In genomic region chr9:94718936-94719335, GRCh38 we compare ENCODE assay signal across 23 cellular contexts. TPM values are rescaled to one million over a fixed set of nuclear protein-coding genes. Genes with fewer than 3 reads are reported as not detected.
A peak's percentile ranks its signal among the peaks of the same experiment; 100 is the strongest.
DNase-seq lines count a peak whose midpoint lies in the region; ATAC-seq, FAIRE-seq and TF ChIP-seq lines count a peak whose summit lies in the region.
"Had no signal": no experiment of that assay in that cellular context is flagged by ENCODE, and none has a peak within 500 bp of the region (broad histone marks: within the 10 kb centered on the region; RNA-seq: fewer than 3 reads in every experiment).

No MANE protein-coding gene starts in this region.

- whole genome bisulfite sequencing in trophoblast cell (ENCODE audit: extremely low coverage, insufficient coverage, insufficient read length), result no CpG with 5 or more reads among the region's 1 CpG

- TF ChIP-seq POLR2A in H54 (IDR thresholded peaks at IDR 0.05; ENCODE audit: low read depth, low read length), result no peak
- no peak for TF ChIP-seq POLR2A in uterus (IDR thresholded peaks at IDR 0.05)

- no peaks in the 10 kb centered on the region for H3K27me3 ChIP-seq in astrocyte (ENCODE audit: insufficient read depth, low read length)
- H3K27me3 ChIP-seq in trophoblast cell (ENCODE audit: insufficient read depth, low read length), result no peaks in the 10 kb centered on the region
- H3K27me3 ChIP-seq in uterus, result no peaks in the 10 kb centered on the region
- H3K27me3 ChIP-seq: MG63 had no signal

- FAIRE-seq in H54 (lab: Jason Lieb, UNC) (peak; percentile 36), astrocyte (lab: Jason Lieb, UNC) (no peak)
- FAIRE-seq: A204.1, GM19239 had no signal

- no peak for ATAC-seq in natural killer cell treated with Interleukin-12 subunit alpha and Interleukin-12 subunit beta and Interleukin-15 and Interleukin-18, amount 100 ng/mL, for 72 hours

- peak overlapping the region; percentile 20 for H3K27ac Mint-ChIP-seq in astrocyte (ENCODE audit: unreplicated experiment)
- H3K27ac Mint-ChIP-seq in natural killer cell treated with Interleukin-12 subunit alpha and Interleukin-12 subunit beta and Interleukin-15 and Interleukin-18, amount 100 ng/mL, for 72 hours, result no peak overlapping the region
- H3K27ac Mint-ChIP-seq: CD8-positive, alpha-beta memory T cell had no signal

- no peak overlapping the region for H2BK120ac ChIP-seq in trophoblast cell (ENCODE audit: insufficient read depth, low read length, poor library complexity)

- no peak overlapping the region for H2AFZ ChIP-seq in astrocyte (ENCODE audit: low read depth, low read length)
- H2AFZ ChIP-seq in trophoblast cell (ENCODE audit: insufficient read depth, low read length, poor library complexity), result no peak overlapping the region

- H4K12ac ChIP-seq in trophoblast cell (ENCODE audit: low read depth, low read length), result no peak overlapping the region

- TF ChIP-seq CTCF in astrocyte (IDR thresholded peaks at IDR 0.05; ENCODE audit: insufficient read depth, low read depth, low read length) (no peak), uterus (IDR thresholded peaks at IDR 0.05) (no peak)

- H2AK5ac ChIP-seq in trophoblast cell (ENCODE audit: low read length), result no peak overlapping the region

- intact Hi-C loops in uterus (cut with DNase I; ENCODE audit: low total_unique reads), result no loop called here

- H3K23ac ChIP-seq in trophoblast cell (ENCODE audit: low read length), result no peak overlapping the region

- H3K27ac ChIP-seq in astrocyte (ENCODE audit: low read depth, low read length), result no peak overlapping the region
- peak overlapping the region; percentile 90 for H3K27ac ChIP-seq in epithelial cell of prostate
- H3K27ac ChIP-seq in trophoblast cell (ENCODE audit: low read depth, low read length), result no peak overlapping the region
- no peak overlapping the region for H3K27ac ChIP-seq in uterus
- H3K27ac ChIP-seq: C4-2B, SK-N-MC had no signal

- no peak overlapping the region for H4K8ac ChIP-seq in trophoblast cell (ENCODE audit: low read depth, low read length)

- H3K4me2 ChIP-seq in astrocyte (ENCODE audit: low read length), result no peak overlapping the region
- no peak overlapping the region for H3K4me2 ChIP-seq in trophoblast cell (ENCODE audit: low read length)

- no peaks in the 10 kb centered on the region for H3K79me1 ChIP-seq in trophoblast cell (ENCODE audit: low read length)

- no peak overlapping the region for H2BK5ac ChIP-seq in trophoblast cell (ENCODE audit: low read depth, low read length, poor library complexity)

- no peak overlapping the region for H3K18ac ChIP-seq in trophoblast cell (ENCODE audit: low read length)

- H3K4me3 ChIP-seq in astrocyte (ENCODE audit: insufficient read depth, low read depth, low read length) (no peak overlapping the region), trophoblast cell (ENCODE audit: low read depth, low read length) (no peak overlapping the region), uterus (no peak overlapping the region)
- H3K4me3 ChIP-seq: MG63, SK-N-MC had no signal

- H3K4me1 Mint-ChIP-seq in astrocyte (ENCODE audit: low read depth, unreplicated experiment), result peaks cover 9% of the 10 kb centered on the region
- no peaks in the 10 kb centered on the region for H3K4me1 Mint-ChIP-seq in natural killer cell treated with Interleukin-12 subunit alpha and Interleukin-12 subunit beta and Interleukin-15 and Interleukin-18, amount 100 ng/mL, for 72 hours (ENCODE audit: low read depth in 2 of 2)
- H3K4me1 Mint-ChIP-seq: CD8-positive, alpha-beta memory T cell had no signal

- no peaks in the 10 kb centered on the region for H4K20me1 ChIP-seq in astrocyte (ENCODE audit: insufficient read depth, low read length)

- H3K4me1 ChIP-seq in astrocyte (ENCODE audit: insufficient read depth, low read length), result no peaks in the 10 kb centered on the region
- H3K4me1 ChIP-seq in trophoblast cell (ENCODE audit: control insufficient read depth in 1 of 2, insufficient read depth in 2 of 2, low read length in 2 of 2), result peaks cover 3 to 7% of the 10 kb centered on the region in 2 experiments
- H3K4me1 ChIP-seq in uterus, result no peaks in the 10 kb centered on the region

- no peak overlapping the region for H3K4me3 Mint-ChIP-seq in astrocyte (ENCODE audit: unreplicated experiment)
- H3K4me3 Mint-ChIP-seq in natural killer cell treated with Interleukin-12 subunit alpha and Interleukin-12 subunit beta and Interleukin-15 and Interleukin-18, amount 100 ng/mL, for 72 hours, result no peak overlapping the region
- H3K4me3 Mint-ChIP-seq: CD8-positive, alpha-beta memory T cell had no signal

- H3K14ac ChIP-seq in trophoblast cell (ENCODE audit: low read length), result no peak overlapping the region

- H3K4ac ChIP-seq in trophoblast cell (ENCODE audit: low read depth, low read length), result no peak overlapping the region

- peaks cover 1% of the 10 kb centered on the region for H3K36me3 Mint-ChIP-seq in astrocyte (ENCODE audit: low read depth, unreplicated experiment)
- H3K36me3 Mint-ChIP-seq in natural killer cell treated with Interleukin-12 subunit alpha and Interleukin-12 subunit beta and Interleukin-15 and Interleukin-18, amount 100 ng/mL, for 72 hours, result no peaks in the 10 kb centered on the region

- H3K79me2 ChIP-seq in astrocyte (ENCODE audit: insufficient read depth, low read length), result no peaks in the 10 kb centered on the region
- no peaks in the 10 kb centered on the region for H3K79me2 ChIP-seq in trophoblast cell (ENCODE audit: control insufficient read depth, insufficient read depth, low read length, poor library complexity)

- H3K9me3 ChIP-seq in astrocyte (ENCODE audit: insufficient read depth, low read depth, low read length) (no peaks in the 10 kb centered on the region), trophoblast cell (ENCODE audit: insufficient read depth, low read depth, low read length) (no peaks in the 10 kb centered on the region), uterus (no peaks in the 10 kb centered on the region)
- H3K9me3 ChIP-seq: MG63 had no signal

- DNase-seq in H54 (ENCODE audit: insufficient read length, low spot score) (no peak), astrocyte (ENCODE audit: low read depth) (no peak), epithelial cell of prostate (ENCODE audit: low read depth, low spot score) (no peak), trophoblast cell (peak; percentile 71 to 84), NOMO-1 treated with dmso at 0.1 percent for 144 hours (lab: John Stamatoyannopoulos, UW; ENCODE audit: unreplicated experiment) (no peak), uterus (no peak)
- no peak for DNase-seq in natural killer cell treated with Interleukin-12 subunit alpha and Interleukin-12 subunit beta and Interleukin-15 and Interleukin-18, amount 100 ng/mL, for 72 hours (ENCODE audit: low spot score)
- DNase-seq: Calu3; CD8-positive, alpha-beta memory T cell; DMS79; Kasumi-1; MG63; NCI-H1048; NCI-H1417 treated with DMSO at 0.1 percent for 48 hours; NCI-H187; NCI-H446; NCI-H526; RPMI8226; SHP77 had no signal

- H4K91ac ChIP-seq in trophoblast cell (ENCODE audit: low read depth, low read length), result no peak overlapping the region

- no peaks in the 10 kb centered on the region for H3K36me3 ChIP-seq in astrocyte (ENCODE audit: insufficient read depth, low read length)
- H3K36me3 ChIP-seq in trophoblast cell (ENCODE audit: control insufficient read depth in 1 of 2, insufficient read depth in 2 of 2, low read length in 2 of 2), result no peaks in the 10 kb centered on the region
- H3K36me3 ChIP-seq in uterus, result no peaks in the 10 kb centered on the region
- H3K36me3 ChIP-seq: MG63 had no signal

- H3K9me3 Mint-ChIP-seq in astrocyte (ENCODE audit: unreplicated experiment), result peaks cover 3% of the 10 kb centered on the region
- no peaks in the 10 kb centered on the region for H3K9me3 Mint-ChIP-seq in natural killer cell treated with Interleukin-12 subunit alpha and Interleukin-12 subunit beta and Interleukin-15 and Interleukin-18, amount 100 ng/mL, for 72 hours

- no peak overlapping the region for H2BK12ac ChIP-seq in trophoblast cell (ENCODE audit: low read length)

- H3K9ac ChIP-seq in astrocyte (ENCODE audit: low read length) (no peak overlapping the region), trophoblast cell (ENCODE audit: low read length) (no peak overlapping the region)

- H3K27me3 Mint-ChIP-seq in astrocyte (ENCODE audit: low read depth, unreplicated experiment), result no peaks in the 10 kb centered on the region
- H3K27me3 Mint-ChIP-seq in natural killer cell treated with Interleukin-12 subunit alpha and Interleukin-12 subunit beta and Interleukin-15 and Interleukin-18, amount 100 ng/mL, for 72 hours, result peaks cover 14 to 22% of the 10 kb centered on the region in 2 donors

RNA-seq across cellular contexts. Expression of gene AOPEP, which starts 7.6 kb away (rescaled TPM):
- 73.2 and 75.3 TPM in 2 replicates for total RNA-seq in astrocyte
- polyA plus RNA-seq in trophoblast cell (2013), result 24.0 and 25.3 TPM in 2 replicates
- total RNA-seq in uterus, result 100 to 1,000 TPM in 2 of 4 donors, 10 to 100 TPM in 2; 80.7 to 428 (median 126) TPM
- 10 to 100 TPM; 11.7 to 27.3 TPM for total RNA-seq in natural killer cell treated with Interleukin-12 subunit alpha and Interleukin-12 subunit beta and Interleukin-15 and Interleukin-18, amount 100 ng/mL, for 72 hours

Comparison
In these comparisons a context has a peak if more than half of its experiments do, and no peak if none do; other contexts are left out.
1. DNase-seq: peak in trophoblast cell (2 of 2); none in H54 (single experiment), astrocyte (single experiment), epithelial cell of prostate (single experiment), NOMO-1 treated with dmso at 0.1 percent for 144 hours (single experiment), uterus (0 of 2) and natural killer cell treated with Interleukin-12 subunit alpha and Interleukin-12 subunit beta and Interleukin-15 and Interleukin-18, amount 100 ng/mL, for 72 hours (single experiment).